ENCODE assay signal across 26 cellular contexts in genomic region chr7:141016349-141016748, GRCh38. TPM values are rescaled to one million over a fixed set of nuclear protein-coding genes. Genes with fewer than 3 reads are reported as not detected.
"Had no signal": no experiment of that assay in that cellular context is flagged by ENCODE, and none has a peak within 500 bp of the region (broad histone marks: within the 10 kb centered on the region; RNA-seq: fewer than 3 reads in every experiment).

No MANE protein-coding gene starts in this region.

- H2AFZ ChIP-seq: hepatocyte had no signal

- H3K27ac Mint-ChIP-seq: mesothelial cell of epicardium had no signal

- H3K36me3 Mint-ChIP-seq: mesothelial cell of epicardium had no signal

- H3K36me3 ChIP-seq: esophagus muscularis mucosa, gastroesophageal sphincter, heart left ventricle, lower lobe of right lung had no signal

- ATAC-seq: foreskin keratinocyte, gastroesophageal sphincter, heart left ventricle, left colon, left lobe of liver, left ventricle myocardium superior, lower lobe of right lung, mucosa of descending colon had no signal

- H3K9me3 ChIP-seq: esophagus muscularis mucosa, gastroesophageal sphincter, lower lobe of right lung, mucosa of descending colon had no signal

- H3K27me3 ChIP-seq: dorsolateral prefrontal cortex, esophagus muscularis mucosa, foreskin keratinocyte, gastroesophageal sphincter had no signal

- H3K9me3 Mint-ChIP-seq: immature natural killer cell had no signal

- DNase-seq: dermis blood vessel endothelial cell; dorsolateral prefrontal cortex; effector CD4-positive, alpha-beta T cell; effector memory CD4-positive, alpha-beta T cell; foreskin keratinocyte; heart left ventricle; hypothalamus; immature natural killer cell; islet precursor cell; kidney; kidney glomerular epithelial cell; left colon; left ventricle myocardium superior; lower lobe of right lung; mesenchymal stem cell; mucosa of descending colon; naive B cell had no signal

- H3K4me3 ChIP-seq: coronary artery, esophagus muscularis mucosa, gastroesophageal sphincter, hepatocyte, lower lobe of right lung, mucosa of descending colon had no signal

- FAIRE-seq: colon, endothelial cell of umbilical vein, frontal cortex, kidney had no signal

- H3K27ac ChIP-seq: coronary artery, dorsolateral prefrontal cortex, esophagus muscularis mucosa, foreskin keratinocyte, gastroesophageal sphincter, heart left ventricle, hepatocyte, lower lobe of right lung had no signal

RNA-seq across cellular contexts. Expression of gene TMEM178B, which starts 57.5 kb away (rescaled TPM):
- total RNA-seq: endothelial cell of umbilical vein, foreskin keratinocyte, left lobe of liver had no signal
- polyA plus RNA-seq: endothelial cell of umbilical vein, foreskin keratinocyte, immature natural killer cell had no signal
